Comparison of ENCODE assay signal across 9 cellular contexts in the genomic region with DNA sequence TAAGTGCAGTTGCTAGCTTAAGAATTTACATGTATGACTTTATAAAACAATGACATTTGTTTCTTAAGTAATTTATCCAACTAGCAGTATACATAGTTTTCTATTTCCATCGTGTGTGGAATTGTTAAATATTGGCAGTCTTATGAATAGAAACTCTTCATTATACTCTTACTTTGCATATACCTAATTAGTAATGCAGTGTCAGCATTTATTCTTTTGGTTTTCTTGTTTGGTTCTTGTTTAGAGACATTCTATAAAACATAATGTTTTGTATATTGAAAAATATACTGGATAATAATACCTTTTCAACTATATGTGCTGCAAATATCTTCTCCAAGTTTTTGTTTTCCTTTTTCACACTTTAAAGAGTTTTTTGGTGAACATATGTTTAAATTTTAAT.
"Had no signal": no experiment of that assay in that cellular context is flagged by ENCODE, and none has a peak within 500 bp of the region (broad histone marks: within the 10 kb centered on the region; RNA-seq: fewer than 3 reads in every experiment).

No MANE protein-coding gene starts in this region.

- H3K4me3 ChIP-seq: GM23248 had no signal

- H3K4me3 Mint-ChIP-seq: H9 had no signal

- H2AFZ ChIP-seq: GM23248 had no signal

- H3K27ac Mint-ChIP-seq: H9 had no signal

- H3K27ac ChIP-seq: GM23248, KMS-11 had no signal

- H3K9ac ChIP-seq: GM23248, KMS-11 had no signal

- DNase-seq: GM23248, GOT3, H9, HCEC 1CT, Karpas-422, KBM-7 had no signal

- H3K4me2 ChIP-seq: KMS-11 had no signal

- FAIRE-seq: H54, HTR-8/SVneo had no signal

- H3K9me3 Mint-ChIP-seq: H9 had no signal
